Comparison of ENCODE assay signal across 19 cellular contexts in the genomic region with DNA sequence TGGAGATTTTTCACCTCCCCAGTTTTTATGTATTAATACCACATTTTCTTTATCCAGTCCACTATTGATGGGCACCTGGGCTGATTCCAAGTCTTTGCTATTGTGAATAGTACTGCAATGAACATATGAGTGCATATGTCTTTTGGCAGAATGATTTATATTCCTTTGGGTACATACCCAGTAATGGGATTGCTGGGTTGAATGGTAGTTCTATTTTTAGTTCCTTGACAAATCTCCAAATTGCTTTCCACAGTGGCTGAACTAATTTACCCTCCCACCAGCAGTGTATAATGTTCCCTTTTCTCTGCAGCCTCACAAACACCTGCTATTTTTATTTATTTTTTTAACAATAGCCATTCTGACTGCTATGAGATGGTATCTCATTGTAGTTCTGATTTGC.
A peak's percentile ranks its signal among the peaks of the same experiment; 100 is the strongest.
DNase-seq lines count a peak whose midpoint lies in the region; ATAC-seq, FAIRE-seq and TF ChIP-seq lines count a peak whose summit lies in the region.
"Had no signal": no experiment of that assay in that cellular context is flagged by ENCODE, and none has a peak within 500 bp of the region (broad histone marks: within the 10 kb centered on the region; RNA-seq: fewer than 3 reads in every experiment).

No MANE protein-coding gene starts in this region.

- ATAC-seq in SK-N-SH treated with all-trans-retinoic acid at 6 μM for 48 hours = no peak
- ATAC-seq in K562 = no peak
- ATAC-seq in HG03460 (IDR thresholded peaks at IDR 0.05; ENCODE audit: unreplicated experiment) = no peak
- no peak for ATAC-seq in GM21723 (IDR thresholded peaks at IDR 0.05; ENCODE audit: unreplicated experiment)
- ATAC-seq: left lobe of liver, PC-3 had no signal

- TF ChIP-seq RAD21 in SK-N-SH (IDR thresholded peaks at IDR 0.05; ENCODE audit: low read length) (no peak), K562 (CRISPR knock-in tag; conservative IDR thresholded peaks at IDR 0.05 in 1 of 2, IDR thresholded peaks at IDR 0.05 in 1 of 2) (no peak)

- CTCF ChIA-PET in SK-N-SH (lab: Yijun Ruan, JAX) (no interaction called here), K562 (lab: Yijun Ruan, JAX; ENCODE audit: low intra/inter-chr PET ratio) (no interaction called here)

- POLR2A ChIA-PET in SK-N-SH (lab: Yijun Ruan, JAX) (no interaction called here), K562 (lab: Yijun Ruan, JAX) (no interaction called here)

- H3K79me2 ChIP-seq in SK-N-SH (ENCODE audit: insufficient read depth) (no peaks in the 10 kb centered on the region), K562 (ENCODE audit: control insufficient read depth, insufficient read depth, low read length) (no peaks in the 10 kb centered on the region)

- TF ChIP-seq CTCF in SK-N-SH (IDR thresholded peaks at IDR 0.05) (no peak), K562 (IDR thresholded peaks at IDR 0.05 in 2 of 3, conservative IDR thresholded peaks at IDR 0.05 in 1 of 3; ENCODE audit: insufficient read depth in 2 of 3, low read depth in 1 of 3, low read length in 3 of 3) (no peak)

- H2AFZ ChIP-seq in SK-N-SH (ENCODE audit: low read depth) (no peak overlapping the region), K562 (ENCODE audit: low read depth, low read length) (no peak overlapping the region)

- no TSS peak for BruUV-seq in K562 (replicated peaks; lab: Mats Ljungman, UMichigan)

- H3K27ac ChIP-seq in SK-N-SH (ENCODE audit: low read depth in 2 of 2, low read length in 1 of 2) (peak overlapping the region in 1 of 2 experiments; percentile 73; a peak in 1 of 4 replicates), K562 (ENCODE audit: extremely low read depth, low read depth, low read length) (no peak overlapping the region)
- H3K27ac ChIP-seq: prostate gland, stomach had no signal

- H3K9ac ChIP-seq in SK-N-SH (no peak overlapping the region), K562 (ENCODE audit: insufficient read depth in 1 of 2, low read depth in 2 of 2, low read length in 2 of 2) (no peak overlapping the region), skeletal muscle satellite cell (ENCODE audit: low read depth, low read length) (peak overlapping the region; percentile 37)

- no peak for DNase-seq in SK-N-SH
- DNase-seq in NCI-H2227 (lab: John Stamatoyannopoulos, UW; ENCODE audit: unreplicated experiment) = peak; percentile 37
- no peak for DNase-seq in K562 (ENCODE audit: extremely low read depth in 1 of 4, low spot score in 3 of 4)
- no peak for DNase-seq in stimulated activated CD4-positive, alpha-beta T cell treated with anti-CD3 and anti-CD28 coated beads, Interleukin-4, amount 100 ng/mL, for 4 hours
- DNase-seq: activated naive CD8-positive, alpha-beta T cell treated with anti-CD3 and anti-CD28 coated beads, Interleukin-2, amount 10 ng/mL, durations not matched to agents 7 days and 5 days; activated T-cell treated with anti-CD3 and anti-CD28 coated beads, Interleukin-2, amount 50 U/mL, for 48 hours; CD4-positive, alpha-beta T cell; effector CD8-positive, alpha-beta T cell; H7; NCI-H187; PC-3; stimulated activated CD4-positive, alpha-beta T cell treated with anti-CD3 and anti-CD28 coated beads, Interleukin-12 subunit alpha, Interleukin-12 subunit beta, amount 100 ng/mL, for 4 hours; stomach had no signal

- H3K4me2 ChIP-seq in SK-N-SH (no peak overlapping the region), K562 (ENCODE audit: insufficient read depth, low read length) (no peak overlapping the region), skeletal muscle satellite cell (ENCODE audit: low read length) (no peak overlapping the region)

- H4K20me1 ChIP-seq in SK-N-SH (ENCODE audit: insufficient read depth) (no peaks in the 10 kb centered on the region), K562 (replicated peaks; ENCODE audit: control insufficient read depth, insufficient read depth, low read length) (no peaks in the 10 kb centered on the region)

- FAIRE-seq in K562 (lab: Jason Lieb, UNC) = no peak

- no peak overlapping the region for H3K4me3 ChIP-seq in SK-N-SH (ENCODE audit: low read depth in 2 of 2, low read length in 1 of 2)
- no peak overlapping the region for H3K4me3 ChIP-seq in K562
- no peak overlapping the region for H3K4me3 ChIP-seq in skeletal muscle satellite cell (ENCODE audit: low read length)
- H3K4me3 ChIP-seq: prostate gland, stomach had no signal

- H3K36me3 ChIP-seq in SK-N-SH (replicated peaks in 1 of 2; ENCODE audit: control insufficient read depth in 1 of 2, insufficient read depth in 2 of 2, low read length in 1 of 2) (no peaks in the 10 kb centered on the region), K562 (ENCODE audit: control insufficient read depth, insufficient read depth, low read length) (no peaks in the 10 kb centered on the region), skeletal muscle satellite cell (ENCODE audit: insufficient read depth, low read length) (no peaks in the 10 kb centered on the region)
- H3K36me3 ChIP-seq: prostate gland, stomach had no signal

- no peaks in the 10 kb centered on the region for H3K9me3 ChIP-seq in SK-N-SH
- H3K9me3 ChIP-seq in K562 (replicated peaks; ENCODE audit: control insufficient read depth, insufficient read depth, low read depth, low read length) = no peaks in the 10 kb centered on the region
- no peaks in the 10 kb centered on the region for H3K9me3 ChIP-seq in skeletal muscle satellite cell (replicated peaks; ENCODE audit: low read length)
- H3K9me3 ChIP-seq: prostate gland, stomach had no signal

- no peak for TF ChIP-seq POLR2A in K562 (conservative IDR thresholded peaks at IDR 0.05)

- TF ChIP-seq EP300 in SK-N-SH (IDR thresholded peaks at IDR 0.05; ENCODE audit: borderline replicate concordance in 1 of 2, low read depth in 1 of 2, low read length in 1 of 2) (no peak), K562 (IDR thresholded peaks at IDR 0.05; ENCODE audit: low read length) (no peak)

- in situ Hi-C loops in K562 (cut with MboI) = no loop called here

- peaks cover 32% of the 10 kb centered on the region for H3F3A ChIP-seq in SK-N-SH (replicated peaks; ENCODE audit: insufficient read depth)

- H3K4me1 ChIP-seq in SK-N-SH (ENCODE audit: control insufficient read depth in 1 of 2, insufficient read depth in 2 of 2, low read depth in 1 of 2, low read length in 1 of 2) (peaks cover 4 to 20% of the 10 kb centered on the region in 2 experiments; a peak in 2 of 4 replicates), K562 (replicated peaks in 1 of 2; ENCODE audit: control insufficient read depth in 2 of 2, insufficient read depth in 2 of 2, low read length in 2 of 2) (no peaks in the 10 kb centered on the region), skeletal muscle satellite cell (ENCODE audit: control insufficient read depth, insufficient read depth, low read length) (peaks cover 48% of the 10 kb centered on the region)
- H3K4me1 ChIP-seq: prostate gland had no signal

- no peaks in the 10 kb centered on the region for H3K9me1 ChIP-seq in K562 (ENCODE audit: control insufficient read depth, insufficient read depth, low read length)

- H3K27me3 ChIP-seq in SK-N-SH (ENCODE audit: insufficient read depth) (no peaks in the 10 kb centered on the region), K562 (ENCODE audit: control insufficient read depth in 2 of 2, insufficient read depth in 2 of 2, low read length in 2 of 2) (no peaks in the 10 kb centered on the region), skeletal muscle satellite cell (ENCODE audit: control insufficient read depth, insufficient read depth, low read length) (no peaks in the 10 kb centered on the region)
- H3K27me3 ChIP-seq: stomach had no signal

- H3K9me2 ChIP-seq in SK-N-SH = no peaks in the 10 kb centered on the region

- intact Hi-C loops in K562 (cut with micrococcal nuclease) = no loop called here

TF ChIP-seq in SK-N-SH, 30 proteins besides CTCF, POLR2A, EP300 and RAD21 (continues in another document):
- no peak for TF ChIP-seq POLR2AphosphoS5 (IDR thresholded peaks at IDR 0.05; ENCODE audit: low read depth, low read length)
- TF ChIP-seq GATA2 (CRISPR knock-in tag; IDR thresholded peaks at IDR 0.05) = no peak
- TF ChIP-seq JUND (IDR thresholded peaks at IDR 0.05) = no peak
- TF ChIP-seq, protein P1, sequence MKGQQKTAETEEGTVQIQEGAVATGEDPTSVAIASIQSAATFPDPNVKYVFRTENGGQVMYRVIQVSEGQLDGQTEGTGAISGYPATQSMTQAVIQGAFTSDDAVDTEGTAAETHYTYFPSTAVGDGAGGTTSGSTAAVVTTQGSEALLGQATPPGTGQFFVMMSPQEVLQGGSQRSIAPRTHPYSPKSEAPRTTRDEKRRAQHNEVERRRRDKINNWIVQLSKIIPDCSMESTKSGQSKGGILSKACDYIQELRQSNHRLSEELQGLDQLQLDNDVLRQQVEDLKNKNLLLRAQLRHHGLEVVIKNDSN (IDR thresholded peaks at IDR 0.05; ENCODE audit: borderline replicate concordance, low read depth) = no peak
- no peak for TF ChIP-seq RCOR1 (IDR thresholded peaks at IDR 0.05; ENCODE audit: low read length)

TF ChIP-seq in SK-N-SH treated with all-trans-retinoic acid at 6 μM for 48 hours, 23 proteins besides CTCF, POLR2A, EP300 and RAD21 (continues in another document):
- TF ChIP-seq BACH2 (CRISPR knock-in tag; IDR thresholded peaks at IDR 0.05; ENCODE audit: borderline replicate concordance) (no peak), ARNTL (CRISPR knock-in tag; IDR thresholded peaks at IDR 0.05; ENCODE audit: borderline replicate concordance, low read depth) (no peak)

TF ChIP-seq in K562, 482 proteins besides CTCF, POLR2A, EP300 and RAD21:
- TF ChIP-seq RFX5 (IDR thresholded peaks at IDR 0.05; ENCODE audit: low read depth, low read length) = no peak
- TF ChIP-seq MEIS2 (IDR thresholded peaks at IDR 0.05; ENCODE audit: partially characterized antibody) = peak; percentile 11
- no peak for TF ChIP-seq STAT5A (IDR thresholded peaks at IDR 0.05; ENCODE audit: borderline replicate concordance, low read length)
TF ChIP-seq in K562: peak in this region for 1.
